ENCODE assay signal across 9 cellular contexts in genomic region chr13:113364371-113364932, GRCh38. TPM values are rescaled to one million over a fixed set of nuclear protein-coding genes. Genes with fewer than 3 reads are reported as not detected.
DNase-seq lines count a peak whose midpoint lies in the region; ATAC-seq and TF ChIP-seq lines count a peak whose summit lies in the region.
"Had no signal": no experiment of that assay in that cellular context is flagged by ENCODE, and none has a peak within 500 bp of the region (broad histone marks: within the 10 kb centered on the region; RNA-seq: fewer than 3 reads in every experiment).

No MANE protein-coding gene starts in this region.

- H3K9me3 Mint-ChIP-seq in Caco-2 (ENCODE audit: unreplicated experiment): no peaks in the 10 kb centered on the region
- H3K9me3 Mint-ChIP-seq: stimulated activated naive CD8-positive, alpha-beta T cell treated with anti-CD3 and anti-CD28 coated beads, Interleukin-15, Interleukin-2, amounts not matched to agents 100 ng/mL and 50 ng/mL, for 24 hours had no signal

- H3K27me3 ChIP-seq in BE2C (peaks cover 45% of the 10 kb centered on the region), RWPE2 (ENCODE audit: insufficient read depth, poor library complexity, severe bottlenecking) (no peaks in the 10 kb centered on the region), gastroesophageal sphincter (no peaks in the 10 kb centered on the region), prostate gland (replicated peaks; ENCODE audit: insufficient read depth) (no peaks in the 10 kb centered on the region), Caco-2 (replicated peaks; ENCODE audit: control insufficient read depth, insufficient read depth, low read length) (no peaks in the 10 kb centered on the region)

- H3K36me3 ChIP-seq in BE2C: no peaks in the 10 kb centered on the region
- H3K36me3 ChIP-seq in RWPE2 (ENCODE audit: low read depth): no peaks in the 10 kb centered on the region
- H3K36me3 ChIP-seq in gastroesophageal sphincter: no peaks in the 10 kb centered on the region
- H3K36me3 ChIP-seq in prostate gland: no peaks in the 10 kb centered on the region
- H3K36me3 ChIP-seq in Caco-2 (ENCODE audit: control insufficient read depth, insufficient read depth, low read length): no peaks in the 10 kb centered on the region

- no peak for TF ChIP-seq CTCF in BE2C (IDR thresholded peaks at IDR 0.05; ENCODE audit: low read depth, low read length)
- no peak for TF ChIP-seq CTCF in RWPE2 (IDR thresholded peaks at IDR 0.05; ENCODE audit: poor library complexity, severe bottlenecking)
- TF ChIP-seq CTCF in gastroesophageal sphincter (IDR thresholded peaks at IDR 0.05): no peak
- no peak for TF ChIP-seq CTCF in prostate gland (IDR thresholded peaks at IDR 0.05)
- TF ChIP-seq CTCF in Caco-2 (IDR thresholded peaks at IDR 0.05; ENCODE audit: insufficient read depth in 1 of 2, low read depth in 1 of 2, low read length in 1 of 2, severe bottlenecking in 1 of 2, unreplicated experiment in 1 of 2): no peak

- intact Hi-C loops in prostate gland (cut with DNase I): no loop called here
- intact Hi-C loops in Caco-2 (cut with micrococcal nuclease; ENCODE audit: unreplicated experiment): loop anchor here (5.0 kb wide), 1 partner anchor 67 kb away; the partner anchor contains the start of gene LAMP1

- BruUV-seq in Caco-2 (replicated peaks; lab: Mats Ljungman, UMichigan): no TSS peak

- H3K27ac Mint-ChIP-seq in Caco-2 (ENCODE audit: unreplicated experiment): no peak overlapping the region
- H3K27ac Mint-ChIP-seq: stimulated activated naive CD8-positive, alpha-beta T cell treated with anti-CD3 and anti-CD28 coated beads, Interleukin-15, Interleukin-2, amounts not matched to agents 100 ng/mL and 50 ng/mL, for 24 hours had no signal

- TF ChIP-seq POLR2A in gastroesophageal sphincter (IDR thresholded peaks at IDR 0.05) (peak in 1 of 2 donors; percentile 45), prostate gland (IDR thresholded peaks at IDR 0.05) (no peak)

- no peak for TF ChIP-seq EP300 in gastroesophageal sphincter (IDR thresholded peaks at IDR 0.05)

- H3K4me1 ChIP-seq in BE2C (no peaks in the 10 kb centered on the region), RWPE2 (ENCODE audit: insufficient read depth, poor library complexity, severe bottlenecking) (no peaks in the 10 kb centered on the region), gastroesophageal sphincter (peaks cover 0 to 32% (median 3%) of the 10 kb centered on the region in 3 donors), prostate gland (replicated peaks) (no peaks in the 10 kb centered on the region), Caco-2 (no peaks in the 10 kb centered on the region)

- H3K4me1 Mint-ChIP-seq in Caco-2 (ENCODE audit: low read depth, unreplicated experiment): peaks cover 8% of the 10 kb centered on the region

- H3K36me3 Mint-ChIP-seq in Caco-2 (ENCODE audit: insufficient read depth, unreplicated experiment): peaks cover 26% of the 10 kb centered on the region

- no peak overlapping the region for H3K4me3 Mint-ChIP-seq in Caco-2 (ENCODE audit: unreplicated experiment)

- H3K4me3 ChIP-seq in BE2C (ENCODE audit: low read depth, low read length) (0 out of 2 replicates have a peak overlapping the region, but pooled peaks have one; percentile 14), RWPE2 (ENCODE audit: severe bottlenecking) (peak overlapping the region; percentile 21), gastroesophageal sphincter (peak overlapping the region; percentile 44 to 77), prostate gland (peak overlapping the region; percentile 36 to 45), Caco-2 (ENCODE audit: low read depth, low read length) (no peak overlapping the region)

- no peaks in the 10 kb centered on the region for H3K9me3 ChIP-seq in BE2C
- no peaks in the 10 kb centered on the region for H3K9me3 ChIP-seq in RWPE2 (ENCODE audit: severe bottlenecking)
- no peaks in the 10 kb centered on the region for H3K9me3 ChIP-seq in gastroesophageal sphincter
- no peaks in the 10 kb centered on the region for H3K9me3 ChIP-seq in prostate gland
- H3K9me3 ChIP-seq in Caco-2: no peaks in the 10 kb centered on the region

- DNase-seq in BE2C (no peak), RWPE2 (ENCODE audit: low spot score) (no peak), prostate gland (ENCODE audit: low spot score) (no peak), cerebellar nuclear complex (lab: John Stamatoyannopoulos, UW) (no peak), DMS114 treated with DMSO at 0.1 percent for 48 hours (lab: John Stamatoyannopoulos, UW; ENCODE audit: unreplicated experiment) (no peak), Caco-2 (no peak)

- H3K27me3 Mint-ChIP-seq in Caco-2 (ENCODE audit: insufficient read depth, unreplicated experiment): no peaks in the 10 kb centered on the region

- POLR2A ChIA-PET in Caco-2 (lab: Charles Lee): no interaction called here

- CTCF ChIA-PET in Caco-2 (lab: Charles Lee): no interaction called here

- WGBS in gastroesophageal sphincter (ENCODE audit: low coverage in 1 of 2), 2 donors: 5% methylated on average over 4 of the region's 41 CpGs
- WGBS in prostate gland: 4% methylated on average over 34 of the region's 41 CpGs

- ATAC-seq in RWPE2 (ENCODE audit: low read depth): peak; percentile 26; the same call in 1 of the 3 replicates
- peak; percentile 22 for ATAC-seq in gastroesophageal sphincter
- no peak for ATAC-seq in GM19397 (IDR thresholded peaks at IDR 0.05; ENCODE audit: unreplicated experiment)

- H3K27ac ChIP-seq in RWPE2 (ENCODE audit: poor library complexity, severe bottlenecking) (no peak overlapping the region), gastroesophageal sphincter (peak overlapping the region; percentile 61 to 84 (median 74)), prostate gland (peak overlapping the region; percentile 66 to 82)

RNA-seq across cellular contexts. Expression of gene GRTP1, which starts 0.5 kb away (rescaled TPM):
- polyA plus RNA-seq in BE2C (2012; ENCODE audit: insufficient read depth, insufficient read length, low read depth): 0.82 TPM
- total RNA-seq in gastroesophageal sphincter: 10 to 100 TPM in 2 of 4 donors, 1 to 10 TPM in 2; 4.7 to 14.0 (median 8.5) TPM
- total RNA-seq in prostate gland: 10 to 100 TPM; 23.5 to 43.1 TPM
- total RNA-seq in Caco-2 (2022): 30.0 and 37.7 TPM in 2 replicates
